ENCODE assay signal across 1 cellular context in the genomic region with DNA sequence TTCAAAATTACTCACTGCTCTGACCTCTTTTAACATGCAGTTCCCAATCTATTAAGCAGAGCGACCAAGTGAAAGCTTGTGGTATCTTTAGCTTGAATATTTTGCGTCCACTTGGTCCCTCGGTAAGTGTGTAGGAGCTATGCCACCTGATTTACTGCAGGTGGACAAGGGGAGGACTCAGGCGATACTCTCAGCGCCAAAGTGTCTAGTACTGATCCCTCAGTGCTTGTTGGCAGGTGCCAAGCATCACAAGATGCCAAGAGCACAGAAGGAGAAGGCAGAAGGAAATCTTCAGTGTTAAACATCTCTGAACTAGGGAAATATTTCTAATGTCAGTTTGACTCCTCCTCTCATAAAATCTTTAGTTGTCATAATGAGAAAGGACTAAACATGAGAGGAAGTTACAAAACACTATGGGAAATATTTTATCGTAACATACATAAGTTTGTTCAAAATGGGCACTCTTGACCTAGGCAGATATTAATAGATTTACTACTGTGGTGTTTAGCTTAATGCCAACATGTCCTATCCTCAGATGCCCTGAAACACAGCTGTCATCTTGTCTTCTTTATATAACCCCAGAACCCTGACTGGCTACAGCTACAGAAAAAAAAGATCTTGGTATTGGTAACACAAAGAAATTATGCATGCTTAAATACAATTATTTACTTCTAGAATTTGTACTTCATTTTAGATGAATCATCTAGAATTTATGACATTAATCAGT.
TF ChIP-seq lines count a peak whose summit lies in the region.

No MANE protein-coding gene starts in this region.

TF ChIP-seq in K562, 482 proteins besides CTCF, POLR2A, EP300 and RAD21:
- TF ChIP-seq, protein P1, sequence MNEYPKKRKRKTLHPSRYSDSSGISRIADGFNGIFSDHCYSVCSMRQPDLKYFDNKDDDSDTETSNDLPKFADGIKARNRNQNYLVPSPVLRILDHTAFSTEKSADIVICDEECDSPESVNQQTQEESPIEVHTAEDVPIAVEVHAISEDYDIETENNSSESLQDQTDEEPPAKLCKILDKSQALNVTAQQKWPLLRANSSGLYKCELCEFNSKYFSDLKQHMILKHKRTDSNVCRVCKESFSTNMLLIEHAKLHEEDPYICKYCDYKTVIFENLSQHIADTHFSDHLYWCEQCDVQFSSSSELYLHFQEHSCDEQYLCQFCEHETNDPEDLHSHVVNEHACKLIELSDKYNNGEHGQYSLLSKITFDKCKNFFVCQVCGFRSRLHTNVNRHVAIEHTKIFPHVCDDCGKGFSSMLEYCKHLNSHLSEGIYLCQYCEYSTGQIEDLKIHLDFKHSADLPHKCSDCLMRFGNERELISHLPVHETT (CRISPR knock-in tag; conservative IDR thresholded peaks at IDR 0.05 in 1 of 2, IDR thresholded peaks at IDR 0.05 in 1 of 2) = no peak
- no peak for TF ChIP-seq HSF4 (CRISPR knock-in tag; IDR thresholded peaks at IDR 0.05; ENCODE audit: borderline replicate concordance)
- TF ChIP-seq MED1 (CRISPR knock-in tag; IDR thresholded peaks at IDR 0.05; ENCODE audit: borderline replicate concordance) = no peak
- TF ChIP-seq KDM4B (IDR thresholded peaks at IDR 0.05; ENCODE audit: borderline replicate concordance in 2 of 2, low read depth in 1 of 2) = no peak
- no peak for TF ChIP-seq RCOR1 (IDR thresholded peaks at IDR 0.05; ENCODE audit: borderline replicate concordance in 1 of 2, low read depth in 2 of 2, low read length in 2 of 2)
- TF ChIP-seq, protein P2, sequence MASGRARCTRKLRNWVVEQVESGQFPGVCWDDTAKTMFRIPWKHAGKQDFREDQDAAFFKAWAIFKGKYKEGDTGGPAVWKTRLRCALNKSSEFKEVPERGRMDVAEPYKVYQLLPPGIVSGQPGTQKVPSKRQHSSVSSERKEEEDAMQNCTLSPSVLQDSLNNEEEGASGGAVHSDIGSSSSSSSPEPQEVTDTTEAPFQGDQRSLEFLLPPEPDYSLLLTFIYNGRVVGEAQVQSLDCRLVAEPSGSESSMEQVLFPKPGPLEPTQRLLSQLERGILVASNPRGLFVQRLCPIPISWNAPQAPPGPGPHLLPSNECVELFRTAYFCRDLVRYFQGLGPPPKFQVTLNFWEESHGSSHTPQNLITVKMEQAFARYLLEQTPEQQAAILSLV (tag; IDR thresholded peaks at IDR 0.05) = no peak
- TF ChIP-seq PCBP2 (IDR thresholded peaks at IDR 0.05; ENCODE audit: low read depth, low read length, poor library complexity, severe bottlenecking) = no peak
- no peak for TF ChIP-seq HEY1 (CRISPR knock-in tag; IDR thresholded peaks at IDR 0.05; ENCODE audit: borderline replicate concordance)
- TF ChIP-seq, protein P3, sequence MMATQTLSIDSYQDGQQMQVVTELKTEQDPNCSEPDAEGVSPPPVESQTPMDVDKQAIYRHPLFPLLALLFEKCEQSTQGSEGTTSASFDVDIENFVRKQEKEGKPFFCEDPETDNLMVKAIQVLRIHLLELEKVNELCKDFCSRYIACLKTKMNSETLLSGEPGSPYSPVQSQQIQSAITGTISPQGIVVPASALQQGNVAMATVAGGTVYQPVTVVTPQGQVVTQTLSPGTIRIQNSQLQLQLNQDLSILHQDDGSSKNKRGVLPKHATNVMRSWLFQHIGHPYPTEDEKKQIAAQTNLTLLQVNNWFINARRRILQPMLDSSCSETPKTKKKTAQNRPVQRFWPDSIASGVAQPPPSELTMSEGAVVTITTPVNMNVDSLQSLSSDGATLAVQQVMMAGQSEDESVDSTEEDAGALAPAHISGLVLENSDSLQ (IDR thresholded peaks at IDR 0.05) = no peak
- no peak for TF ChIP-seq ZNF780A (CRISPR knock-in tag; IDR thresholded peaks at IDR 0.05)
- TF ChIP-seq, protein P4, sequence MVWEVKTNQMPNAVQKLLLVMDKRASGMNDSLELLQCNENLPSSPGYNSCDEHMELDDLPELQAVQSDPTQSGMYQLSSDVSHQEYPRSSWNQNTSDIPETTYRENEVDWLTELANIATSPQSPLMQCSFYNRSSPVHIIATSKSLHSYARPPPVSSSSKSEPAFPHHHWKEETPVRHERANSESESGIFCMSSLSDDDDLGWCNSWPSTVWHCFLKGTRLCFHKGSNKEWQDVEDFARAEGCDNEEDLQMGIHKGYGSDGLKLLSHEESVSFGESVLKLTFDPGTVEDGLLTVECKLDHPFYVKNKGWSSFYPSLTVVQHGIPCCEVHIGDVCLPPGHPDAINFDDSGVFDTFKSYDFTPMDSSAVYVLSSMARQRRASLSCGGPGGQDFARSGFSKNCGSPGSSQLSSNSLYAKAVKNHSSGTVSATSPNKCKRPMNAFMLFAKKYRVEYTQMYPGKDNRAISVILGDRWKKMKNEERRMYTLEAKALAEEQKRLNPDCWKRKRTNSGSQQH (CRISPR knock-in tag; IDR thresholded peaks at IDR 0.05) = no peak
- TF ChIP-seq CAMTA2 (CRISPR knock-in tag; conservative IDR thresholded peaks at IDR 0.05) = no peak
- TF ChIP-seq ZNF707 (CRISPR knock-in tag; conservative IDR thresholded peaks at IDR 0.05) = no peak
- no peak for TF ChIP-seq LCOR (CRISPR knock-in tag; IDR thresholded peaks at IDR 0.05)
- TF ChIP-seq ARID1B (IDR thresholded peaks at IDR 0.05) = no peak
- no peak for TF ChIP-seq FOXA3 (CRISPR knock-in tag; conservative IDR thresholded peaks at IDR 0.05 in 1 of 2, IDR thresholded peaks at IDR 0.05 in 1 of 2)
- TF ChIP-seq, protein P5, sequence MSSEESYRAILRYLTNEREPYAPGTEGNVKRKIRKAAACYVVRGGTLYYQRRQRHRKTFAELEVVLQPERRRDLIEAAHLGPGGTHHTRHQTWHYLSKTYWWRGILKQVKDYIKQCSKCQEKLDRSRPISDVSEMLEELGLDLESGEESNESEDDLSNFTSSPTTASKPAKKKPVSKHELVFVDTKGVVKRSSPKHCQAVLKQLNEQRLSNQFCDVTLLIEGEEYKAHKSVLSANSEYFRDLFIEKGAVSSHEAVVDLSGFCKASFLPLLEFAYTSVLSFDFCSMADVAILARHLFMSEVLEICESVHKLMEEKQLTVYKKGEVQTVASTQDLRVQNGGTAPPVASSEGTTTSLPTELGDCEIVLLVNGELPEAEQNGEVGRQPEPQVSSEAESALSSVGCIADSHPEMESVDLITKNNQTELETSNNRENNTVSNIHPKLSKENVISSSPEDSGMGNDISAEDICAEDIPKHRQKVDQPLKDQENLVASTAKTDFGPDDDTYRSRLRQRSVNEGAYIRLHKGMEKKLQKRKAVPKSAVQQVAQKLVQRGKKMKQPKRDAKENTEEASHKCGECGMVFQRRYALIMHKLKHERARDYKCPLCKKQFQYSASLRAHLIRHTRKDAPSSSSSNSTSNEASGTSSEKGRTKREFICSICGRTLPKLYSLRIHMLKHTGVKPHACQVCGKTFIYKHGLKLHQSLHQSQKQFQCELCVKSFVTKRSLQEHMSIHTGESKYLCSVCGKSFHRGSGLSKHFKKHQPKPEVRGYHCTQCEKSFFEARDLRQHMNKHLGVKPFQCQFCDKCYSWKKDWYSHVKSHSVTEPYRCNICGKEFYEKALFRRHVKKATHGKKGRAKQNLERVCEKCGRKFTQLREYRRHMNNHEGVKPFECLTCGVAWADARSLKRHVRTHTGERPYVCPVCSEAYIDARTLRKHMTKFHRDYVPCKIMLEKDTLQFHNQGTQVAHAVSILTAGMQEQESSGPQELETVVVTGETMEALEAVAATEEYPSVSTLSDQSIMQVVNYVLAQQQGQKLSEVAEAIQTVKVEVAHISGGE (CRISPR knock-in tag; IDR thresholded peaks at IDR 0.05) = no peak
- TF ChIP-seq ZNF668 (CRISPR knock-in tag; IDR thresholded peaks at IDR 0.05) = no peak
